Comparison of ENCODE assay signal across 12 cellular contexts in genomic region chr7:1513657-1514095, GRCh38. TPM values are rescaled to one million over a fixed set of nuclear protein-coding genes. Genes with fewer than 3 reads are reported as not detected.
DNase-seq lines count a peak whose midpoint lies in the region; ATAC-seq and TF ChIP-seq lines count a peak whose summit lies in the region.
"Had no signal": no experiment of that assay in that cellular context is flagged by ENCODE, and none has a peak within 500 bp of the region (broad histone marks: within the 10 kb centered on the region; RNA-seq: fewer than 3 reads in every experiment).

No MANE protein-coding gene starts in this region.

- H3K4me1 ChIP-seq in right atrium auricular region: peaks cover 0 to 20% of the 10 kb centered on the region in 2 donors
- H3K4me1 ChIP-seq in gastrocnemius medialis: peaks cover 10 to 21% of the 10 kb centered on the region in 2 donors
- H3K4me1 ChIP-seq: testis had no signal

- DNase-seq in GF-D8 (lab: John Stamatoyannopoulos, UW) (peak; percentile 35), right atrium auricular region (ENCODE audit: low spot score) (no peak), gastrocnemius medialis (peak; percentile 84), GOT3 (lab: John Stamatoyannopoulos, UW) (no peak), foreskin fibroblast (no peak), AG08396 (ENCODE audit: low spot score) (no peak), SKM-1 treated with dmso at 0.1 percent for 144 hours (lab: John Stamatoyannopoulos, UW; ENCODE audit: unreplicated experiment) (no peak)
- DNase-seq in activated naive CD8-positive, alpha-beta T cell treated with anti-CD3 and anti-CD28 coated beads, Interleukin-2, amount 50 U/mL, for 24 hours: no peak
- DNase-seq: NCI-H748 treated with DMSO at 0.1 percent for 48 hours, small intestine, testis had no signal

- TF ChIP-seq CTCF in right atrium auricular region (IDR thresholded peaks at IDR 0.05): no peak
- TF ChIP-seq CTCF in gastrocnemius medialis (IDR thresholded peaks at IDR 0.05 in 4 of 5, conservative IDR thresholded peaks at IDR 0.05 in 1 of 5): no peak
- no peak for TF ChIP-seq CTCF in foreskin fibroblast (IDR thresholded peaks at IDR 0.05; ENCODE audit: low read depth, low read length)

- H3K27ac Mint-ChIP-seq in activated naive CD8-positive, alpha-beta T cell treated with anti-CD3 and anti-CD28 coated beads, Interleukin-2, amount 50 U/mL, for 24 hours: peak overlapping the region; percentile 54

- H3K9me3 ChIP-seq in right atrium auricular region (no peaks in the 10 kb centered on the region), gastrocnemius medialis (no peaks in the 10 kb centered on the region)
- H3K9me3 ChIP-seq: testis had no signal

- no peak overlapping the region for H3K4me3 Mint-ChIP-seq in activated naive CD8-positive, alpha-beta T cell treated with anti-CD3 and anti-CD28 coated beads, Interleukin-2, amount 50 U/mL, for 24 hours
- H3K4me3 Mint-ChIP-seq: brain had no signal

- peaks cover 29% of the 10 kb centered on the region for H3K4me1 Mint-ChIP-seq in activated naive CD8-positive, alpha-beta T cell treated with anti-CD3 and anti-CD28 coated beads, Interleukin-2, amount 50 U/mL, for 24 hours

- no peak for ATAC-seq in activated naive CD8-positive, alpha-beta T cell treated with anti-CD3 and anti-CD28 coated beads, Interleukin-2, amount 50 U/mL, for 24 hours
- peak; percentile 86 to 91 for ATAC-seq in gastrocnemius medialis

- H3K4me3 ChIP-seq in right atrium auricular region (peak overlapping the region in 1 of 2 donors; percentile 33), gastrocnemius medialis (peak overlapping the region; percentile 40 to 48 (median 42)), foreskin fibroblast (ENCODE audit: low read depth in 1 of 2, low read length in 2 of 2) (no peak overlapping the region)
- H3K4me3 ChIP-seq: testis had no signal

- H3K27ac ChIP-seq in right atrium auricular region (peak overlapping the region; percentile 98 to 99), gastrocnemius medialis (peak overlapping the region; percentile 98 to 100 (median 100))

- H3K36me3 ChIP-seq in right atrium auricular region (no peaks in the 10 kb centered on the region), gastrocnemius medialis (no peaks in the 10 kb centered on the region)

- peak in 1 of 2 donors; percentile 53 for TF ChIP-seq POLR2A in gastrocnemius medialis (IDR thresholded peaks at IDR 0.05)

- in situ Hi-C loops in gastrocnemius medialis (cut with MboI; ENCODE audit: low sequenced_read_pairs in 4 of 4): loop anchor here in 1 of 4 donors (5.0 kb wide), 1 partner anchor 54 kb away; no protein-coding TSS in a partner anchor

- H3K9me3 Mint-ChIP-seq in activated naive CD8-positive, alpha-beta T cell treated with anti-CD3 and anti-CD28 coated beads, Interleukin-2, amount 50 U/mL, for 24 hours: no peaks in the 10 kb centered on the region
- H3K9me3 Mint-ChIP-seq: brain had no signal

- H3K36me3 Mint-ChIP-seq in activated naive CD8-positive, alpha-beta T cell treated with anti-CD3 and anti-CD28 coated beads, Interleukin-2, amount 50 U/mL, for 24 hours (ENCODE audit: low read depth): no peaks in the 10 kb centered on the region
- H3K36me3 Mint-ChIP-seq: brain had no signal

- H3K27me3 Mint-ChIP-seq in activated naive CD8-positive, alpha-beta T cell treated with anti-CD3 and anti-CD28 coated beads, Interleukin-2, amount 50 U/mL, for 24 hours: peaks cover 2% of the 10 kb centered on the region

- intact Hi-C loops in gastrocnemius medialis (cut with DNase I; ENCODE audit: low total_unique reads): loop anchor here (1.0 to 2.0 kb wide), 2 partner anchors 17 to 43 kb away; partner anchors contain the start of genes MAFK and TMEM184A

- no peaks in the 10 kb centered on the region for H3K27me3 ChIP-seq in right atrium auricular region
- no peaks in the 10 kb centered on the region for H3K27me3 ChIP-seq in gastrocnemius medialis
- H3K27me3 ChIP-seq: testis had no signal

RNA-seq across cellular contexts. Expression of gene INTS1, which starts 9.5 kb away (rescaled TPM):
- total RNA-seq in right atrium auricular region: 10 to 100 TPM; 29.0 to 47.0 TPM
- total RNA-seq in gastrocnemius medialis: 100 to 1,000 TPM in 1 of 4 donors, 10 to 100 TPM in 3; 44.3 to 108 (median 78.8) TPM

RNA-seq across cellular contexts. Expression of gene MAFK, which starts 16.8 kb away (rescaled TPM):
- total RNA-seq in right atrium auricular region (10 to 100 TPM; 29.6 to 70.9 TPM), gastrocnemius medialis (100 to 1,000 TPM in 1 of 4 donors, 10 to 100 TPM in 3; 33.5 to 112 (median 75.3) TPM)

RNA-seq across cellular contexts. Expression of gene TMEM184A, which starts 42.3 kb away (rescaled TPM):
- total RNA-seq in right atrium auricular region (under 1 TPM in 1 of 2 donors, not detected in 1; 0.28 TPM), gastrocnemius medialis (1 to 10 TPM in 3 of 4 donors, under 1 TPM in 1; 0.55 to 3.3 (median 1.3) TPM)

RNA-seq across cellular contexts. Expression of gene MICALL2, which starts 54.4 kb away (rescaled TPM):
- total RNA-seq in right atrium auricular region: 1 to 10 TPM; 3.6 to 9.4 TPM
- total RNA-seq in gastrocnemius medialis: 1 to 10 TPM; 1.6 to 4.8 (median 2.4) TPM

RNA-seq across cellular contexts. Expression of gene PSMG3, which starts 56.2 kb away (rescaled TPM):
- total RNA-seq in right atrium auricular region (10 to 100 TPM; 21.5 to 22.3 TPM), gastrocnemius medialis (10 to 100 TPM; 25.4 to 46.4 (median 32.2) TPM)

Comparison
In these comparisons a context has a peak if more than half of its experiments do, and no peak if none do; other contexts are left out.
1. DNase-seq: peak in GF-D8 (single experiment) and gastrocnemius medialis (2 of 2); none in activated naive CD8-positive, alpha-beta T cell treated with anti-CD3 and anti-CD28 coated beads, Interleukin-2, amount 50 U/mL, for 24 hours (single experiment), right atrium auricular region (single experiment), GOT3 (single experiment), foreskin fibroblast (0 of 2), AG08396 (single experiment) and SKM-1 treated with dmso at 0.1 percent for 144 hours (single experiment).
2. H3K4me3 ChIP-seq: peak in gastrocnemius medialis (4 of 4); none in foreskin fibroblast (0 of 2).